ENCODE assay signal across 14 cellular contexts in genomic region chr17:31321971-31322370, GRCh38. TPM values are rescaled to one million over a fixed set of nuclear protein-coding genes. Genes with fewer than 3 reads are reported as not detected.
DNase-seq lines count a peak whose midpoint lies in the region; ATAC-seq and TF ChIP-seq lines count a peak whose summit lies in the region.
"Had no signal": no experiment of that assay in that cellular context is flagged by ENCODE, and none has a peak within 500 bp of the region (broad histone marks: within the 10 kb centered on the region; RNA-seq: fewer than 3 reads in every experiment).

No MANE protein-coding gene starts in this region.

- no peaks in the 10 kb centered on the region for H3K9me3 ChIP-seq in CD8-positive, alpha-beta T cell (ENCODE audit: low read length)
- H3K9me3 ChIP-seq in MM.1S (replicated peaks; ENCODE audit: insufficient read depth, low read length) = no peaks in the 10 kb centered on the region
- H3K9me3 ChIP-seq: SJSA1 had no signal

- TF ChIP-seq CTCF in CD8-positive, alpha-beta T cell (IDR thresholded peaks at IDR 0.05) = no peak
- TF ChIP-seq CTCF in MM.1S (IDR thresholded peaks at IDR 0.05; ENCODE audit: low read length) = no peak

- CTCF ChIA-PET in CD8-positive, alpha-beta T cell (lab: Charles Lee) = interaction anchor here (0.7 kb wide), 2 partner anchors 55 to 234 kb away, joined by 3 read pairs; no protein-coding TSS in a partner anchor

- H3K9me3 Mint-ChIP-seq in CD8-positive, alpha-beta T cell = no peaks in the 10 kb centered on the region
- H3K9me3 Mint-ChIP-seq in activated naive CD8-positive, alpha-beta T cell treated with anti-CD3 and anti-CD28 coated beads, Interleukin-2, amount 10 ng/mL, durations not matched to agents 7 days and 5 days = no peaks in the 10 kb centered on the region
- H3K9me3 Mint-ChIP-seq in natural killer cell treated with Interleukin-12 subunit alpha and Interleukin-12 subunit beta and Interleukin-15 and Interleukin-18, amount 100 ng/mL, for 72 hours = no peaks in the 10 kb centered on the region
- H3K9me3 Mint-ChIP-seq: brain, WTC11 had no signal

- peaks cover 27% of the 10 kb centered on the region for H3K4me1 Mint-ChIP-seq in CD8-positive, alpha-beta T cell (ENCODE audit: low read depth)
- peaks cover 20% of the 10 kb centered on the region for H3K4me1 Mint-ChIP-seq in activated naive CD8-positive, alpha-beta T cell treated with anti-CD3 and anti-CD28 coated beads, Interleukin-2, amount 10 ng/mL, durations not matched to agents 7 days and 5 days
- peaks cover 31 to 46% of the 10 kb centered on the region in 2 donors for H3K4me1 Mint-ChIP-seq in natural killer cell treated with Interleukin-12 subunit alpha and Interleukin-12 subunit beta and Interleukin-15 and Interleukin-18, amount 100 ng/mL, for 72 hours (ENCODE audit: low read depth in 2 of 2)

- ATAC-seq in CD8-positive, alpha-beta T cell = peak; percentile 24
- peak; percentile 35 for ATAC-seq in activated naive CD8-positive, alpha-beta T cell treated with anti-CD3 and anti-CD28 coated beads, Interleukin-2, amount 10 ng/mL, durations not matched to agents 7 days and 5 days (ENCODE audit: low read depth)
- peak; percentile 35 to 45 for ATAC-seq in natural killer cell treated with Interleukin-12 subunit alpha and Interleukin-12 subunit beta and Interleukin-15 and Interleukin-18, amount 100 ng/mL, for 72 hours
- ATAC-seq in GM19351 (IDR thresholded peaks at IDR 0.05; ENCODE audit: unreplicated experiment) (no peak), GM21390 (IDR thresholded peaks at IDR 0.05; ENCODE audit: unreplicated experiment) (no peak), HG02610 (IDR thresholded peaks at IDR 0.05; ENCODE audit: unreplicated experiment) (no peak)

- H3K4me2 ChIP-seq in MM.1S (ENCODE audit: low read depth, low read length) = peak overlapping the region; percentile 36; the same call in 1 of the 2 replicates

- intact Hi-C loops in CD8-positive, alpha-beta T cell (cut with DNase I, micrococcal nuclease) = loop anchor here (1.0 to 5.0 kb wide), 5 partner anchors 12 to 171 kb away; no protein-coding TSS in a partner anchor

- H3K9ac ChIP-seq in MM.1S (ENCODE audit: low read length) = 0 out of 2 replicates have a peak overlapping the region, but pooled peaks have one; percentile 7

- H3K4me1 ChIP-seq in CD8-positive, alpha-beta T cell (ENCODE audit: insufficient read depth, low read length) = peaks cover 11% of the 10 kb centered on the region
- H3K4me1 ChIP-seq in MM.1S (ENCODE audit: low read length) = peaks cover 20% of the 10 kb centered on the region

- H3K9me2 ChIP-seq in MM.1S (replicated peaks; ENCODE audit: insufficient read depth, low read length) = no peaks in the 10 kb centered on the region

- H3K4me3 ChIP-seq in CD8-positive, alpha-beta T cell (ENCODE audit: low read depth, low read length) = peak overlapping the region; percentile 83
- no peak overlapping the region for H3K4me3 ChIP-seq in MM.1S (ENCODE audit: low read length)

- peaks cover 31% of the 10 kb centered on the region for H3K36me3 Mint-ChIP-seq in CD8-positive, alpha-beta T cell
- H3K36me3 Mint-ChIP-seq in activated naive CD8-positive, alpha-beta T cell treated with anti-CD3 and anti-CD28 coated beads, Interleukin-2, amount 10 ng/mL, durations not matched to agents 7 days and 5 days = peaks cover 25% of the 10 kb centered on the region
- peaks cover 11% of the 10 kb centered on the region for H3K36me3 Mint-ChIP-seq in natural killer cell treated with Interleukin-12 subunit alpha and Interleukin-12 subunit beta and Interleukin-15 and Interleukin-18, amount 100 ng/mL, for 72 hours
- H3K36me3 Mint-ChIP-seq: WTC11 had no signal

- no peaks in the 10 kb centered on the region for H3K27me3 ChIP-seq in CD8-positive, alpha-beta T cell (ENCODE audit: insufficient read depth, low read length)
- H3K27me3 ChIP-seq in MM.1S (replicated peaks; ENCODE audit: insufficient read depth, low read length) = no peaks in the 10 kb centered on the region
- H3K27me3 ChIP-seq: SJSA1 had no signal

- peak in 2 of 7 experiments; percentile 30 to 57 for DNase-seq in CD8-positive, alpha-beta T cell
- DNase-seq in MM.1S = no peak
- peak; percentile 34 for DNase-seq in activated naive CD8-positive, alpha-beta T cell treated with anti-CD3 and anti-CD28 coated beads, Interleukin-2, amount 10 ng/mL, durations not matched to agents 7 days and 5 days
- no peak for DNase-seq in natural killer cell treated with Interleukin-12 subunit alpha and Interleukin-12 subunit beta and Interleukin-15 and Interleukin-18, amount 100 ng/mL, for 72 hours (ENCODE audit: low spot score)
- no peak for DNase-seq in midbrain (lab: John Stamatoyannopoulos, UW)
- DNase-seq: NCI-H524 treated with DMSO at 0.1 percent for 48 hours, right cardiac atrium had no signal

- peak overlapping the region; percentile 79 for H3K27ac ChIP-seq in CD8-positive, alpha-beta T cell (ENCODE audit: low read depth, low read length)
- H3K27ac ChIP-seq in MM.1S (ENCODE audit: low read length) = peak overlapping the region; percentile 90; the same call in 1 of the 2 replicates

- no peak overlapping the region for H2AFZ ChIP-seq in MM.1S (ENCODE audit: low read length)

- H3K27me3 Mint-ChIP-seq in CD8-positive, alpha-beta T cell (ENCODE audit: low read depth) = no peaks in the 10 kb centered on the region
- H3K27me3 Mint-ChIP-seq in activated naive CD8-positive, alpha-beta T cell treated with anti-CD3 and anti-CD28 coated beads, Interleukin-2, amount 10 ng/mL, durations not matched to agents 7 days and 5 days = no peaks in the 10 kb centered on the region
- no peaks in the 10 kb centered on the region for H3K27me3 Mint-ChIP-seq in natural killer cell treated with Interleukin-12 subunit alpha and Interleukin-12 subunit beta and Interleukin-15 and Interleukin-18, amount 100 ng/mL, for 72 hours
- H3K27me3 Mint-ChIP-seq: brain had no signal

- peak overlapping the region; percentile 95 for H3K27ac Mint-ChIP-seq in CD8-positive, alpha-beta T cell
- H3K27ac Mint-ChIP-seq in activated naive CD8-positive, alpha-beta T cell treated with anti-CD3 and anti-CD28 coated beads, Interleukin-2, amount 10 ng/mL, durations not matched to agents 7 days and 5 days = peak overlapping the region; percentile 97
- H3K27ac Mint-ChIP-seq in natural killer cell treated with Interleukin-12 subunit alpha and Interleukin-12 subunit beta and Interleukin-15 and Interleukin-18, amount 100 ng/mL, for 72 hours = peak overlapping the region; percentile 93 to 94
- H3K27ac Mint-ChIP-seq: brain, WTC11 had no signal

- POLR2A ChIA-PET in CD8-positive, alpha-beta T cell (lab: Charles Lee) = interaction anchor here (1.4 kb wide), 1 partner anchor 11 kb away, joined by 3 read pairs; no protein-coding TSS in a partner anchor
- POLR2A ChIA-PET in activated naive CD8-positive, alpha-beta T cell treated with anti-CD3 and anti-CD28 coated beads, Interleukin-2, amount 10 ng/mL, durations not matched to agents 7 days and 5 days (lab: Charles Lee) = interaction anchor here (0.6 to 2.1 kb wide), 6 partner anchors 10 to 592 kb away, joined by 3 to 54 read pairs (median 7); partner anchors contain the start of gene EVI2B

- H4K20me1 ChIP-seq in MM.1S (ENCODE audit: insufficient read depth, low read length) = no peaks in the 10 kb centered on the region

- no peaks in the 10 kb centered on the region for H3K36me3 ChIP-seq in CD8-positive, alpha-beta T cell (ENCODE audit: insufficient read depth, low read length)
- no peaks in the 10 kb centered on the region for H3K36me3 ChIP-seq in MM.1S (replicated peaks; ENCODE audit: insufficient read depth, low read length)

- peaks cover 57% of the 10 kb centered on the region for H3K79me2 ChIP-seq in MM.1S (ENCODE audit: low read length)

- H3F3A ChIP-seq in MM.1S (ENCODE audit: insufficient read depth, low read length) = peaks cover 47% of the 10 kb centered on the region

- H3K4me3 Mint-ChIP-seq in CD8-positive, alpha-beta T cell = peak overlapping the region; percentile 84
- peak overlapping the region; percentile 89 for H3K4me3 Mint-ChIP-seq in activated naive CD8-positive, alpha-beta T cell treated with anti-CD3 and anti-CD28 coated beads, Interleukin-2, amount 10 ng/mL, durations not matched to agents 7 days and 5 days
- peak overlapping the region; percentile 91 for H3K4me3 Mint-ChIP-seq in natural killer cell treated with Interleukin-12 subunit alpha and Interleukin-12 subunit beta and Interleukin-15 and Interleukin-18, amount 100 ng/mL, for 72 hours
- H3K4me3 Mint-ChIP-seq: brain, WTC11 had no signal

RNA-seq across cellular contexts. Expression of gene EVI2A, which starts 0.5 kb away (rescaled TPM):
- total RNA-seq in CD8-positive, alpha-beta T cell = 10 to 100 TPM; 43.3 to 44.4 TPM
- 10 to 100 TPM; 74.9 to 78.3 TPM for total RNA-seq in activated naive CD8-positive, alpha-beta T cell treated with anti-CD3 and anti-CD28 coated beads, Interleukin-2, amount 10 ng/mL, durations not matched to agents 7 days and 5 days
- total RNA-seq in natural killer cell treated with Interleukin-12 subunit alpha and Interleukin-12 subunit beta and Interleukin-15 and Interleukin-18, amount 100 ng/mL, for 72 hours = 10 to 100 TPM in 1 of 2 donors, 1 to 10 TPM in 1; 6.2 to 13.8 TPM
- total RNA-seq: epithelial cell of proximal tubule had no signal

RNA-seq across cellular contexts. Expression of gene EVI2B, which starts 8.1 kb away (rescaled TPM):
- total RNA-seq in CD8-positive, alpha-beta T cell = 10 to 100 TPM; 77.5 to 82.0 TPM
- 100 to 1,000 TPM in 1 of 2 experiments, 10 to 100 TPM in 1; 88.5 to 100 TPM for total RNA-seq in activated naive CD8-positive, alpha-beta T cell treated with anti-CD3 and anti-CD28 coated beads, Interleukin-2, amount 10 ng/mL, durations not matched to agents 7 days and 5 days
- total RNA-seq in natural killer cell treated with Interleukin-12 subunit alpha and Interleukin-12 subunit beta and Interleukin-15 and Interleukin-18, amount 100 ng/mL, for 72 hours = 10 to 100 TPM; 16.3 to 28.0 TPM
- total RNA-seq: epithelial cell of proximal tubule had no signal

RNA-seq across cellular contexts. Expression of gene OMG, which starts 24.9 kb away (rescaled TPM):
- total RNA-seq in CD8-positive, alpha-beta T cell = under 1 TPM; 0.41 to 0.44 TPM
- under 1 TPM; 0.62 to 0.78 TPM for total RNA-seq in activated naive CD8-positive, alpha-beta T cell treated with anti-CD3 and anti-CD28 coated beads, Interleukin-2, amount 10 ng/mL, durations not matched to agents 7 days and 5 days
- total RNA-seq in natural killer cell treated with Interleukin-12 subunit alpha and Interleukin-12 subunit beta and Interleukin-15 and Interleukin-18, amount 100 ng/mL, for 72 hours = 1 to 10 TPM in 1 of 2 donors, under 1 TPM in 1; 0.48 to 1.4 TPM
- total RNA-seq: epithelial cell of proximal tubule, right cardiac atrium, SJSA1, WTC11 had no signal

Comparison
In these comparisons a context has a peak if more than half of its experiments do, and no peak if none do; other contexts are left out.
1. ATAC-seq: peak in CD8-positive, alpha-beta T cell (single experiment), activated naive CD8-positive, alpha-beta T cell treated with anti-CD3 and anti-CD28 coated beads, Interleukin-2, amount 10 ng/mL, durations not matched to agents 7 days and 5 days (single experiment) and natural killer cell treated with Interleukin-12 subunit alpha and Interleukin-12 subunit beta and Interleukin-15 and Interleukin-18, amount 100 ng/mL, for 72 hours (2 of 2); none in GM19351 (single experiment), GM21390 (single experiment) and HG02610 (single experiment).
2. Peak in every context shown above with its lines, with median percentiles within 50 percentile points of each other: H3K27ac Mint-ChIP-seq and H3K4me3 Mint-ChIP-seq.